In the genomic region with DNA sequence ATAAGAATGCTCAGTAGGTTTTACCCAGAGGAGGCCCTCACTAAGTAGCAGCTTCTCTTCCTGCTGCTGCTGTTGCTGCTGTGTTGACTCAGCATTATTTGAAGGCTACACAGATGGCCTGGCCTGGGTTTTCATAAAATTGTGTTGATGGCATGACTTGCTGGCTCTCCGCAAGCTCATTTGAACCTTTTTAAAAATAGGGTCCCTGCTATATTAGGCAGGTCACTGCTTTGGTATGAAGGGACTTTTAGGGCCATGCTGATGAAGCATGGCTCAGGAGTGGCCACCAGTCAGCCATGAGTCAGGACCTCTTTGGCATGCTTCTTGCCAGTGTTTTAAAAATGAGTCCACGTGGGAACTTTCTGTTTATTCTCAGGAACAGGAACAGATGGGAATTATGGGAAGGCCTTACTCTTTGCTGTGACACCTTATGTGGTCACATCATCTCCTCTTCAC, we compare ENCODE assay signal across 10 cellular contexts.
DNase-seq lines count a peak whose midpoint lies in the region; ATAC-seq and TF ChIP-seq lines count a peak whose summit lies in the region.
"Had no signal": no experiment of that assay in that cellular context is flagged by ENCODE, and none has a peak within 500 bp of the region (broad histone marks: within the 10 kb centered on the region; RNA-seq: fewer than 3 reads in every experiment).

No MANE protein-coding gene starts in this region.

- ATAC-seq in GM18505 (IDR thresholded peaks at IDR 0.05; ENCODE audit: unreplicated experiment): no peak

- no peaks in the 10 kb centered on the region for H3K27me3 ChIP-seq in A673 (replicated peaks; ENCODE audit: insufficient read depth, low read depth, low read length, poor library complexity)
- H3K27me3 ChIP-seq: colonic mucosa had no signal

- H3K36me3 ChIP-seq in A673 (ENCODE audit: insufficient read depth, low read length, poor library complexity, severe bottlenecking): no peaks in the 10 kb centered on the region
- H3K36me3 ChIP-seq: colonic mucosa had no signal

- H3K9me3 ChIP-seq in A673 (ENCODE audit: low read depth, low read length, poor library complexity, severe bottlenecking): no peaks in the 10 kb centered on the region
- H3K9me3 ChIP-seq: colonic mucosa had no signal

- POLR2A ChIA-PET in A673 (lab: Charles Lee; ENCODE audit: low non-redundant PET): no interaction called here

- H3K27ac ChIP-seq in A673 (ENCODE audit: low read depth, low read length, poor library complexity, severe bottlenecking): no peak overlapping the region
- H3K27ac ChIP-seq: colonic mucosa, parathyroid adenoma had no signal

- intact Hi-C loops in A673 (cut with micrococcal nuclease; ENCODE audit: unreplicated experiment): no loop called here

- H3K4me1 ChIP-seq in A673 (ENCODE audit: insufficient read depth, low read length, poor library complexity, severe bottlenecking): no peaks in the 10 kb centered on the region
- H3K4me1 ChIP-seq: colonic mucosa, parathyroid adenoma had no signal

- CTCF ChIA-PET in A673 (lab: Charles Lee): no interaction called here

- DNase-seq in ELR (ENCODE audit: low read depth) (peak; percentile 73), NB4 (ENCODE audit: low read depth) (peak; percentile 7), epithelial cell of proximal tubule (ENCODE audit: low read depth) (peak; percentile 13), pons (ENCODE audit: low spot score) (peak; percentile 20), DMS153 treated with DMSO at 0.1 percent for 48 hours (lab: John Stamatoyannopoulos, UW; ENCODE audit: unreplicated experiment) (no peak), A673 (ENCODE audit: low spot score) (no peak)
- no peak for DNase-seq in effector CD8-positive, alpha-beta T cell (lab: John Stamatoyannopoulos, UW)
- DNase-seq: colonic mucosa had no signal

- BruUV-seq in A673 (replicated peaks; lab: Mats Ljungman, UMichigan): no TSS peak

- no peak for TF ChIP-seq CTCF in NB4 (IDR thresholded peaks at IDR 0.05; ENCODE audit: low read depth, low read length)
- no peak for TF ChIP-seq CTCF in epithelial cell of proximal tubule (conservative IDR thresholded peaks at IDR 0.05; ENCODE audit: low read depth, low read length)
- no peak for TF ChIP-seq CTCF in A673 (conservative IDR thresholded peaks at IDR 0.05; ENCODE audit: low read depth, low read length)

- H3K4me3 ChIP-seq in NB4 (ENCODE audit: low read depth, low read length) (no peak overlapping the region), epithelial cell of proximal tubule (ENCODE audit: low read depth, low read length) (no peak overlapping the region), A673 (ENCODE audit: low read depth, low read length, poor library complexity, severe bottlenecking) (no peak overlapping the region)
- H3K4me3 ChIP-seq: colonic mucosa had no signal

- TF ChIP-seq POLR2A in NB4 (IDR thresholded peaks at IDR 0.05; ENCODE audit: extremely low read depth, insufficient read length) (no peak), GM18505 (IDR thresholded peaks at IDR 0.05; ENCODE audit: borderline replicate concordance, extremely low read depth, insufficient read depth, insufficient read length) (no peak)

Comparison
In these comparisons a context has a peak if more than half of its experiments do, and no peak if none do; other contexts are left out.
1. DNase-seq: peak in ELR (single experiment), NB4 (single experiment), epithelial cell of proximal tubule (single experiment) and pons (single experiment); none in DMS153 treated with DMSO at 0.1 percent for 48 hours (single experiment), A673 (single experiment) and effector CD8-positive, alpha-beta T cell (single experiment).